ENCODE assay signal across 20 cellular contexts in genomic region chr3:55201729-55202128, GRCh38.
"Had no signal": no experiment of that assay in that cellular context is flagged by ENCODE, and none has a peak within 500 bp of the region (broad histone marks: within the 10 kb centered on the region; RNA-seq: fewer than 3 reads in every experiment).

No MANE protein-coding gene starts in this region.

- H3K4me3 Mint-ChIP-seq: natural killer cell treated with Interleukin-12 subunit alpha and Interleukin-12 subunit beta and Interleukin-15 and Interleukin-18, amount 100 ng/mL, for 72 hours; neural progenitor cell had no signal

- H3K36me3 ChIP-seq: gastroesophageal sphincter, neural progenitor cell, pancreas, stomach, thoracic aorta, transverse colon had no signal

- H3K36me3 Mint-ChIP-seq: natural killer cell treated with Interleukin-12 subunit alpha and Interleukin-12 subunit beta and Interleukin-15 and Interleukin-18, amount 100 ng/mL, for 72 hours; neural progenitor cell had no signal

- H3K4me2 ChIP-seq: neural progenitor cell had no signal

- H3K27ac Mint-ChIP-seq: natural killer cell treated with Interleukin-12 subunit alpha and Interleukin-12 subunit beta and Interleukin-15 and Interleukin-18, amount 100 ng/mL, for 72 hours; progenitor cell of endocrine pancreas had no signal

- DNase-seq: cortex of kidney; effector memory CD4-positive, alpha-beta T cell; glutamatergic neuron; islet precursor cell; mucosa of descending colon; nucleus accumbens; pancreas; right cardiac atrium; stimulated activated naive CD4-positive, alpha-beta T cell; stomach; substantia nigra; transverse colon had no signal

- H3K9me3 ChIP-seq: gastroesophageal sphincter, mucosa of descending colon, pancreas, stomach, thoracic aorta, transverse colon had no signal

- FAIRE-seq: endometrium, pancreas had no signal

- H3K27me3 ChIP-seq: gastroesophageal sphincter, neural progenitor cell, pancreas, stomach, transverse colon had no signal

- H3K4me3 ChIP-seq: gastroesophageal sphincter, mucosa of descending colon, neural progenitor cell, pancreas, stomach, thoracic aorta, transverse colon had no signal

- H3K9ac ChIP-seq: neural progenitor cell had no signal

- H2AFZ ChIP-seq: neural progenitor cell had no signal

- H3K4me1 ChIP-seq: gastroesophageal sphincter, neural progenitor cell, stomach, transverse colon had no signal

- ATAC-seq: esophagus mucosa; gastroesophageal sphincter; left lobe of liver; mucosa of descending colon; natural killer cell treated with Interleukin-12 subunit alpha and Interleukin-12 subunit beta and Interleukin-15 and Interleukin-18, amount 100 ng/mL, for 72 hours; pancreas; right cardiac atrium had no signal

- H3K27ac ChIP-seq: gastroesophageal sphincter, neural progenitor cell, pancreas, stomach, thoracic aorta, transverse colon had no signal

- H3K27me3 Mint-ChIP-seq: natural killer cell treated with Interleukin-12 subunit alpha and Interleukin-12 subunit beta and Interleukin-15 and Interleukin-18, amount 100 ng/mL, for 72 hours; progenitor cell of endocrine pancreas had no signal
